ENCODE assay signal across 1 cellular context in genomic region chr13:76894401-76895110, GRCh38.
TF ChIP-seq lines count a peak whose summit lies in the region.

No MANE protein-coding gene starts in this region.

TF ChIP-seq in HepG2, 621 proteins besides CTCF, POLR2A, EP300 and RAD21:
- TF ChIP-seq SAFB2 (CRISPR knock-in tag; IDR thresholded peaks at IDR 0.05; ENCODE audit: borderline replicate concordance, low read depth) (no peak), MYNN (CRISPR knock-in tag; IDR thresholded peaks at IDR 0.05; ENCODE audit: low read depth) (no peak), AKNA (CRISPR knock-in tag; IDR thresholded peaks at IDR 0.05; ENCODE audit: borderline replicate concordance) (no peak), ZBTB21 (CRISPR knock-in tag; IDR thresholded peaks at IDR 0.05) (no peak), FOSL1 (CRISPR knock-in tag; IDR thresholded peaks at IDR 0.05; ENCODE audit: borderline replicate concordance) (no peak), DRAP1 (CRISPR knock-in tag; IDR thresholded peaks at IDR 0.05) (no peak)
- TF ChIP-seq, protein P1, sequence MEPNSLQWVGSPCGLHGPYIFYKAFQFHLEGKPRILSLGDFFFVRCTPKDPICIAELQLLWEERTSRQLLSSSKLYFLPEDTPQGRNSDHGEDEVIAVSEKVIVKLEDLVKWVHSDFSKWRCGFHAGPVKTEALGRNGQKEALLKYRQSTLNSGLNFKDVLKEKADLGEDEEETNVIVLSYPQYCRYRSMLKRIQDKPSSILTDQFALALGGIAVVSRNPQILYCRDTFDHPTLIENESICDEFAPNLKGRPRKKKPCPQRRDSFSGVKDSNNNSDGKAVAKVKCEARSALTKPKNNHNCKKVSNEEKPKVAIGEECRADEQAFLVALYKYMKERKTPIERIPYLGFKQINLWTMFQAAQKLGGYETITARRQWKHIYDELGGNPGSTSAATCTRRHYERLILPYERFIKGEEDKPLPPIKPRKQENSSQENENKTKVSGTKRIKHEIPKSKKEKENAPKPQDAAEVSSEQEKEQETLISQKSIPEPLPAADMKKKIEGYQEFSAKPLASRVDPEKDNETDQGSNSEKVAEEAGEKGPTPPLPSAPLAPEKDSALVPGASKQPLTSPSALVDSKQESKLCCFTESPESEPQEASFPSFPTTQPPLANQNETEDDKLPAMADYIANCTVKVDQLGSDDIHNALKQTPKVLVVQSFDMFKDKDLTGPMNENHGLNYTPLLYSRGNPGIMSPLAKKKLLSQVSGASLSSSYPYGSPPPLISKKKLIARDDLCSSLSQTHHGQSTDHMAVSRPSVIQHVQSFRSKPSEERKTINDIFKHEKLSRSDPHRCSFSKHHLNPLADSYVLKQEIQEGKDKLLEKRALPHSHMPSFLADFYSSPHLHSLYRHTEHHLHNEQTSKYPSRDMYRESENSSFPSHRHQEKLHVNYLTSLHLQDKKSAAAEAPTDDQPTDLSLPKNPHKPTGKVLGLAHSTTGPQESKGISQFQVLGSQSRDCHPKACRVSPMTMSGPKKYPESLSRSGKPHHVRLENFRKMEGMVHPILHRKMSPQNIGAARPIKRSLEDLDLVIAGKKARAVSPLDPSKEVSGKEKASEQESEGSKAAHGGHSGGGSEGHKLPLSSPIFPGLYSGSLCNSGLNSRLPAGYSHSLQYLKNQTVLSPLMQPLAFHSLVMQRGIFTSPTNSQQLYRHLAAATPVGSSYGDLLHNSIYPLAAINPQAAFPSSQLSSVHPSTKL (CRISPR knock-in tag; IDR thresholded peaks at IDR 0.05): no peak
- TF ChIP-seq, protein P2, sequence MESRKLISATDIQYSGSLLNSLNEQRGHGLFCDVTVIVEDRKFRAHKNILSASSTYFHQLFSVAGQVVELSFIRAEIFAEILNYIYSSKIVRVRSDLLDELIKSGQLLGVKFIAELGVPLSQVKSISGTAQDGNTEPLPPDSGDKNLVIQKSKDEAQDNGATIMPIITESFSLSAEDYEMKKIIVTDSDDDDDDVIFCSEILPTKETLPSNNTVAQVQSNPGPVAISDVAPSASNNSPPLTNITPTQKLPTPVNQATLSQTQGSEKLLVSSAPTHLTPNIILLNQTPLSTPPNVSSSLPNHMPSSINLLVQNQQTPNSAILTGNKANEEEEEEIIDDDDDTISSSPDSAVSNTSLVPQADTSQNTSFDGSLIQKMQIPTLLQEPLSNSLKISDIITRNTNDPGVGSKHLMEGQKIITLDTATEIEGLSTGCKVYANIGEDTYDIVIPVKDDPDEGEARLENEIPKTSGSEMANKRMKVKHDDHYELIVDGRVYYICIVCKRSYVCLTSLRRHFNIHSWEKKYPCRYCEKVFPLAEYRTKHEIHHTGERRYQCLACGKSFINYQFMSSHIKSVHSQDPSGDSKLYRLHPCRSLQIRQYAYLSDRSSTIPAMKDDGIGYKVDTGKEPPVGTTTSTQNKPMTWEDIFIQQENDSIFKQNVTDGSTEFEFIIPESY (CRISPR knock-in tag; IDR thresholded peaks at IDR 0.05): no peak
- TF ChIP-seq, protein P3, sequence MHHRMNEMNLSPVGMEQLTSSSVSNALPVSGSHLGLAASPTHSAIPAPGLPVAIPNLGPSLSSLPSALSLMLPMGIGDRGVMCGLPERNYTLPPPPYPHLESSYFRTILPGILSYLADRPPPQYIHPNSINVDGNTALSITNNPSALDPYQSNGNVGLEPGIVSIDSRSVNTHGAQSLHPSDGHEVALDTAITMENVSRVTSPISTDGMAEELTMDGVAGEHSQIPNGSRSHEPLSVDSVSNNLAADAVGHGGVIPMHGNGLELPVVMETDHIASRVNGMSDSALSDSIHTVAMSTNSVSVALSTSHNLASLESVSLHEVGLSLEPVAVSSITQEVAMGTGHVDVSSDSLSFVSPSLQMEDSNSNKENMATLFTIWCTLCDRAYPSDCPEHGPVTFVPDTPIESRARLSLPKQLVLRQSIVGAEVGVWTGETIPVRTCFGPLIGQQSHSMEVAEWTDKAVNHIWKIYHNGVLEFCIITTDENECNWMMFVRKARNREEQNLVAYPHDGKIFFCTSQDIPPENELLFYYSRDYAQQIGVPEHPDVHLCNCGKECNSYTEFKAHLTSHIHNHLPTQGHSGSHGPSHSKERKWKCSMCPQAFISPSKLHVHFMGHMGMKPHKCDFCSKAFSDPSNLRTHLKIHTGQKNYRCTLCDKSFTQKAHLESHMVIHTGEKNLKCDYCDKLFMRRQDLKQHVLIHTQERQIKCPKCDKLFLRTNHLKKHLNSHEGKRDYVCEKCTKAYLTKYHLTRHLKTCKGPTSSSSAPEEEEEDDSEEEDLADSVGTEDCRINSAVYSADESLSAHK (CRISPR knock-in tag; IDR thresholded peaks at IDR 0.05; ENCODE audit: borderline replicate concordance): no peak
